ENCODE assay signal across 1 cellular context in genomic region chr3:72447059-72447946, GRCh38.
TF ChIP-seq lines count a peak whose summit lies in the region.

No MANE protein-coding gene starts in this region.

TF ChIP-seq in HepG2, 621 proteins besides CTCF, POLR2A, EP300 and RAD21 (continued from another document and continues in another):
- TF ChIP-seq, protein P1, sequence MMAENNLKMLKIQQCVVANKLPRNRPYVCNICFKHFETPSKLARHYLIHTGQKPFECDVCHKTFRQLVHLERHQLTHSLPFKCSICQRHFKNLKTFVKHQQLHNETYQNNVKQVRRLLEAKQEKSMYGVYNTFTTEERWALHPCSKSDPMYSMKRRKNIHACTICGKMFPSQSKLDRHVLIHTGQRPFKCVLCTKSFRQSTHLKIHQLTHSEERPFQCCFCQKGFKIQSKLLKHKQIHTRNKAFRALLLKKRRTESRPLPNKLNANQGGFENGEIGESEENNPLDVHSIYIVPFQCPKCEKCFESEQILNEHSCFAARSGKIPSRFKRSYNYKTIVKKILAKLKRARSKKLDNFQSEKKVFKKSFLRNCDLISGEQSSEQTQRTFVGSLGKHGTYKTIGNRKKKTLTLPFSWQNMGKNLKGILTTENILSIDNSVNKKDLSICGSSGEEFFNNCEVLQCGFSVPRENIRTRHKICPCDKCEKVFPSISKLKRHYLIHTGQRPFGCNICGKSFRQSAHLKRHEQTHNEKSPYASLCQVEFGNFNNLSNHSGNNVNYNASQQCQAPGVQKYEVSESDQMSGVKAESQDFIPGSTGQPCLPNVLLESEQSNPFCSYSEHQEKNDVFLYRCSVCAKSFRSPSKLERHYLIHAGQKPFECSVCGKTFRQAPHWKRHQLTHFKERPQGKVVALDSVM (CRISPR knock-in tag; IDR thresholded peaks at IDR 0.05), result no peak; the same call in 1 of the 2 replicates
- TF ChIP-seq, protein P2, sequence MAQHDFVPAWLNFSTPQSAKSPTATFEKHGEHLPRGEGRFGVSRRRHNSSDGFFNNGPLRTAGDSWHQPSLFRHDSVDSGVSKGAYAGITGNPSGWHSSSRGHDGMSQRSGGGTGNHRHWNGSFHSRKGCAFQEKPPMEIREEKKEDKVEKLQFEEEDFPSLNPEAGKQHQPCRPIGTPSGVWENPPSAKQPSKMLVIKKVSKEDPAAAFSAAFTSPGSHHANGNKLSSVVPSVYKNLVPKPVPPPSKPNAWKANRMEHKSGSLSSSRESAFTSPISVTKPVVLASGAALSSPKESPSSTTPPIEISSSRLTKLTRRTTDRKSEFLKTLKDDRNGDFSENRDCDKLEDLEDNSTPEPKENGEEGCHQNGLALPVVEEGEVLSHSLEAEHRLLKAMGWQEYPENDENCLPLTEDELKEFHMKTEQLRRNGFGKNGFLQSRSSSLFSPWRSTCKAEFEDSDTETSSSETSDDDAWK (CRISPR knock-in tag; IDR thresholded peaks at IDR 0.05), result no peak
- no peak for TF ChIP-seq SIN3B (IDR thresholded peaks at IDR 0.05; ENCODE audit: low read length)
- no peak for TF ChIP-seq PLRG1 (conservative IDR thresholded peaks at IDR 0.05)
- TF ChIP-seq MAF1 (CRISPR knock-in tag; IDR thresholded peaks at IDR 0.05; ENCODE audit: borderline replicate concordance), result no peak
- TF ChIP-seq NRL (CRISPR knock-in tag; IDR thresholded peaks at IDR 0.05; ENCODE audit: borderline replicate concordance), result 0 out of 2 replicates have a peak, but pooled peaks have one; percentile 24
- TF ChIP-seq RAD51 (IDR thresholded peaks at IDR 0.05; ENCODE audit: borderline replicate concordance), result no peak
- TF ChIP-seq SOX6 (IDR thresholded peaks at IDR 0.05), result no peak
- TF ChIP-seq SOX6 (CRISPR knock-in tag; IDR thresholded peaks at IDR 0.05), result no peak
- peak; percentile 67; the same call in 1 of the 2 replicates for TF ChIP-seq ZNF431 (CRISPR knock-in tag; IDR thresholded peaks at IDR 0.05; ENCODE audit: borderline replicate concordance, low read depth)
- TF ChIP-seq ZNF225 (CRISPR knock-in tag; IDR thresholded peaks at IDR 0.05), result peak; percentile 66; the same call in 1 of the 2 replicates
- no peak for TF ChIP-seq ZNF629 (CRISPR knock-in tag; conservative IDR thresholded peaks at IDR 0.05)
- TF ChIP-seq ZNF747 (CRISPR knock-in tag; IDR thresholded peaks at IDR 0.05; ENCODE audit: borderline replicate concordance), result peak; percentile 32; the same call in 1 of the 2 replicates
- TF ChIP-seq, protein P3, sequence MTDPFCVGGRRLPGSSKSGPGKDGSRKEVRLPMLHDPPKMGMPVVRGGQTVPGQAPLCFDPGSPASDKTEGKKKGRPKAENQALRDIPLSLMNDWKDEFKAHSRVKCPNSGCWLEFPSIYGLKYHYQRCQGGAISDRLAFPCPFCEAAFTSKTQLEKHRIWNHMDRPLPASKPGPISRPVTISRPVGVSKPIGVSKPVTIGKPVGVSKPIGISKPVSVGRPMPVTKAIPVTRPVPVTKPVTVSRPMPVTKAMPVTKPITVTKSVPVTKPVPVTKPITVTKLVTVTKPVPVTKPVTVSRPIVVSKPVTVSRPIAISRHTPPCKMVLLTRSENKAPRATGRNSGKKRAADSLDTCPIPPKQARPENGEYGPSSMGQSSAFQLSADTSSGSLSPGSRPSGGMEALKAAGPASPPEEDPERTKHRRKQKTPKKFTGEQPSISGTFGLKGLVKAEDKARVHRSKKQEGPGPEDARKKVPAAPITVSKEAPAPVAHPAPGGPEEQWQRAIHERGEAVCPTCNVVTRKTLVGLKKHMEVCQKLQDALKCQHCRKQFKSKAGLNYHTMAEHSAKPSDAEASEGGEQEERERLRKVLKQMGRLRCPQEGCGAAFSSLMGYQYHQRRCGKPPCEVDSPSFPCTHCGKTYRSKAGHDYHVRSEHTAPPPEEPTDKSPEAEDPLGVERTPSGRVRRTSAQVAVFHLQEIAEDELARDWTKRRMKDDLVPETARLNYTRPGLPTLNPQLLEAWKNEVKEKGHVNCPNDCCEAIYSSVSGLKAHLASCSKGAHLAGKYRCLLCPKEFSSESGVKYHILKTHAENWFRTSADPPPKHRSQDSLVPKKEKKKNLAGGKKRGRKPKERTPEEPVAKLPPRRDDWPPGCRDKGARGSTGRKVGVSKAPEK (CRISPR knock-in tag; IDR thresholded peaks at IDR 0.05; ENCODE audit: borderline replicate concordance), result no peak
- no peak for TF ChIP-seq SMC3 (IDR thresholded peaks at IDR 0.05; ENCODE audit: low read length)
- TF ChIP-seq ZNF234 (CRISPR knock-in tag; conservative IDR thresholded peaks at IDR 0.05), result no peak
- TF ChIP-seq, protein P4, sequence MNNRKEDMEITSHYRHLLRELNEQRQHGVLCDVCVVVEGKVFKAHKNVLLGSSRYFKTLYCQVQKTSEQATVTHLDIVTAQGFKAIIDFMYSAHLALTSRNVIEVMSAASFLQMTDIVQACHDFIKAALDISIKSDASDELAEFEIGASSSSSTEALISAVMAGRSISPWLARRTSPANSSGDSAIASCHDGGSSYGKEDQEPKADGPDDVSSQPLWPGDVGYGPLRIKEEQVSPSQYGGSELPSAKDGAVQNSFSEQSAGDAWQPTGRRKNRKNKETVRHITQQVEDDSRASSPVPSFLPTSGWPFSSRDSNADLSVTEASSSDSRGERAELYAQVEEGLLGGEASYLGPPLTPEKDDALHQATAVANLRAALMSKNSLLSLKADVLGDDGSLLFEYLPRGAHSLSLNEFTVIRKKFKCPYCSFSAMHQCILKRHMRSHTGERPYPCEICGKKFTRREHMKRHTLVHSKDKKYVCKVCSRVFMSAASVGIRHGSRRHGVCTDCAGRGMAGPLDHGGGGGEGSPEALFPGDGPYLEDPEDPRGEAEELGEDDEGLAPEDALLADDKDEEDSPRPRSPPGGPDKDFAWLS (CRISPR knock-in tag; IDR thresholded peaks at IDR 0.05; ENCODE audit: borderline replicate concordance), result no peak
- no peak for TF ChIP-seq MIER2 (CRISPR knock-in tag; IDR thresholded peaks at IDR 0.05)
- TF ChIP-seq SUZ12 (IDR thresholded peaks at IDR 0.05; ENCODE audit: low read depth, low read length), result no peak
- no peak for TF ChIP-seq ZNF460 (CRISPR knock-in tag; IDR thresholded peaks at IDR 0.05; ENCODE audit: borderline replicate concordance)
- TF ChIP-seq, protein P5, sequence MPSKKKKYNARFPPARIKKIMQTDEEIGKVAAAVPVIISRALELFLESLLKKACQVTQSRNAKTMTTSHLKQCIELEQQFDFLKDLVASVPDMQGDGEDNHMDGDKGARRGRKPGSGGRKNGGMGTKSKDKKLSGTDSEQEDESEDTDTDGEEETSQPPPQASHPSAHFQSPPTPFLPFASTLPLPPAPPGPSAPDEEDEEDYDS (CRISPR knock-in tag; IDR thresholded peaks at IDR 0.05), result no peak
- TF ChIP-seq IRF1 (CRISPR knock-in tag; IDR thresholded peaks at IDR 0.05; ENCODE audit: low read depth), result no peak
- no peak for TF ChIP-seq ZNF292 (CRISPR knock-in tag; IDR thresholded peaks at IDR 0.05; ENCODE audit: borderline replicate concordance, low read depth)
- no peak for TF ChIP-seq ZNF10 (CRISPR knock-in tag; IDR thresholded peaks at IDR 0.05; ENCODE audit: borderline replicate concordance, low read depth)
- TF ChIP-seq HDAC6 (IDR thresholded peaks at IDR 0.05; ENCODE audit: low read depth, low read length), result no peak
- TF ChIP-seq PRPF4 (IDR thresholded peaks at IDR 0.05; ENCODE audit: low read depth, low read length, poor library complexity, severe bottlenecking), result no peak
- TF ChIP-seq, protein P6, sequence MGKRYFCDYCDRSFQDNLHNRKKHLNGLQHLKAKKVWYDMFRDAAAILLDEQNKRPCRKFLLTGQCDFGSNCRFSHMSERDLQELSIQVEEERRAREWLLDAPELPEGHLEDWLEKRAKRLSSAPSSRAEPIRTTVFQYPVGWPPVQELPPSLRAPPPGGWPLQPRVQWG (CRISPR knock-in tag; IDR thresholded peaks at IDR 0.05; ENCODE audit: borderline replicate concordance, low read depth), result no peak
- no peak for TF ChIP-seq FOXA3 (CRISPR knock-in tag; IDR thresholded peaks at IDR 0.05)
- no peak for TF ChIP-seq NR2F6 (IDR thresholded peaks at IDR 0.05)
- TF ChIP-seq NR2F6 (CRISPR knock-in tag; IDR thresholded peaks at IDR 0.05), result no peak
- TF ChIP-seq ZNF276 (CRISPR knock-in tag; IDR thresholded peaks at IDR 0.05; ENCODE audit: low read depth), result peak; percentile 70; the same call in 1 of the 2 replicates
- TF ChIP-seq ZSCAN5A (CRISPR knock-in tag; IDR thresholded peaks at IDR 0.05; ENCODE audit: borderline replicate concordance), result no peak
- no peak for TF ChIP-seq SRSF9 (IDR thresholded peaks at IDR 0.05; ENCODE audit: borderline replicate concordance, insufficient read depth, low read depth, low read length, poor library complexity, severe bottlenecking)
- TF ChIP-seq, protein P7, sequence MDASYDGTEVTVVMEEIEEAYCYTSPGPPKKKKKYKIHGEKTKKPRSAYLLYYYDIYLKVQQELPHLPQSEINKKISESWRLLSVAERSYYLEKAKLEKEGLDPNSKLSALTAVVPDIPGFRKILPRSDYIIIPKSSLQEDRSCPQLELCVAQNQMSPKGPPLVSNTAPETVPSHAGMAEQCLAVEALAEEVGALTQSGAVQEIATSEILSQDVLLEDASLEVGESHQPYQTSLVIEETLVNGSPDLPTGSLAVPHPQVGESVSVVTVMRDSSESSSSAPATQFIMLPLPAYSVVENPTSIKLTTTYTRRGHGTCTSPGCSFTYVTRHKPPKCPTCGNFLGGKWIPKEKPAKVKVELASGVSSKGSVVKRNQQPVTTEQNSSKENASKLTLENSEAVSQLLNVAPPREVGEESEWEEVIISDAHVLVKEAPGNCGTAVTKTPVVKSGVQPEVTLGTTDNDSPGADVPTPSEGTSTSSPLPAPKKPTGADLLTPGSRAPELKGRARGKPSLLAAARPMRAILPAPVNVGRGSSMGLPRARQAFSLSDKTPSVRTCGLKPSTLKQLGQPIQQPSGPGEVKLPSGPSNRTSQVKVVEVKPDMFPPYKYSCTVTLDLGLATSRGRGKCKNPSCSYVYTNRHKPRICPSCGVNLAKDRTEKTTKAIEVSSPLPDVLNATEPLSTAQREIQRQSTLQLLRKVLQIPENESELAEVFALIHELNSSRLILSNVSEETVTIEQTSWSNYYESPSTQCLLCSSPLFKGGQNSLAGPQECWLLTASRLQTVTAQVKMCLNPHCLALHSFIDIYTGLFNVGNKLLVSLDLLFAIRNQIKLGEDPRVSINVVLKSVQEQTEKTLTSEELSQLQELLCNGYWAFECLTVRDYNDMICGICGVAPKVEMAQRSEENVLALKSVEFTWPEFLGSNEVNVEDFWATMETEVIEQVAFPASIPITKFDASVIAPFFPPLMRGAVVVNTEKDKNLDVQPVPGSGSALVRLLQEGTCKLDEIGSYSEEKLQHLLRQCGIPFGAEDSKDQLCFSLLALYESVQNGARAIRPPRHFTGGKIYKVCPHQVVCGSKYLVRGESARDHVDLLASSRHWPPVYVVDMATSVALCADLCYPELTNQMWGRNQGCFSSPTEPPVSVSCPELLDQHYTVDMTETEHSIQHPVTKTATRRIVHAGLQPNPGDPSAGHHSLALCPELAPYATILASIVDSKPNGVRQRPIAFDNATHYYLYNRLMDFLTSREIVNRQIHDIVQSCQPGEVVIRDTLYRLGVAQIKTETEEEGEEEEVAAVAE (CRISPR knock-in tag; IDR thresholded peaks at IDR 0.05; ENCODE audit: borderline replicate concordance), result no peak
- TF ChIP-seq FOSL1 (CRISPR knock-in tag; IDR thresholded peaks at IDR 0.05; ENCODE audit: borderline replicate concordance), result no peak
- TF ChIP-seq GMEB2 (CRISPR knock-in tag; IDR thresholded peaks at IDR 0.05; ENCODE audit: low read depth), result no peak
- no peak for TF ChIP-seq SP140L (CRISPR knock-in tag; IDR thresholded peaks at IDR 0.05; ENCODE audit: borderline replicate concordance)
- no peak for TF ChIP-seq NFRKB (IDR thresholded peaks at IDR 0.05)
- 0 out of 2 replicates have a peak, but pooled peaks have one; percentile 25 for TF ChIP-seq RARA (CRISPR knock-in tag; IDR thresholded peaks at IDR 0.05)
- TF ChIP-seq MTERF4 (CRISPR knock-in tag; IDR thresholded peaks at IDR 0.05), result no peak
- no peak for TF ChIP-seq RFX1 (IDR thresholded peaks at IDR 0.05)
- TF ChIP-seq TRIM24 (CRISPR knock-in tag; IDR thresholded peaks at IDR 0.05), result no peak
